9 cellular contexts compared by ENCODE assay signal in the genomic region with DNA sequence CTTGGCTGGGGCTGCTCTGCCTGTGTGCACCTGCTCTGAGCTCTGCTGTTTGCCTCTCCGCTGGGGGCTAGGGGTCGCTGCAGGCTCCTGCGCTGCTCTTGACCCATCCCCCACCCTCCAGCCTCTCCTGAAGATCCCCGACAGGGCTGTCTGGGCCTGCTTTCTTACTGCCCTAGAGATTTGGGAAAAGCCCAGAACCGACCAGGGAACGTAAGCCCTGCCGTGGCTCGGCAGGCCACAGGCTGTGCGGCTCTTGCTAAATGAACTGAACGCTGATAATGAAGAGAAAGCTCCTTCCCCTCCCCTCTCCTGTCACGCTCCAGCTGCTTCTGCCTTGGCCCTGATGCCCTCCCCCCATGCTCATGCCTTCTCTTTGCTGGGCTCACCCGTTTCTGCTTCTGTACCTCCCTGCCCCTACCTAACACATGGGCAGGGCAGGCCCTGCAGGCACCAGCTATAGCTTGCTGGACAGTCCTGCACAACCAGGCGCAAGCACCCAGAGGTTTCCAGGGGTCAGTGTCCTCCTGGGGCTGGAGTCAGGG. TPM values are rescaled to one million over a fixed set of nuclear protein-coding genes. Genes with fewer than 3 reads are reported as not detected.
DNase-seq lines count a peak whose midpoint lies in the region; ATAC-seq and TF ChIP-seq lines count a peak whose summit lies in the region.
"Had no signal": no experiment of that assay in that cellular context is flagged by ENCODE, and none has a peak within 500 bp of the region (broad histone marks: within the 10 kb centered on the region; RNA-seq: fewer than 3 reads in every experiment).

No MANE protein-coding gene starts in this region.

- no peaks in the 10 kb centered on the region for H3K36me3 Mint-ChIP-seq in neural progenitor cell

- H3K4me1 ChIP-seq in neural progenitor cell: peaks cover 10% of the 10 kb centered on the region
- H3K4me1 ChIP-seq: SJSA1 had no signal

- TF ChIP-seq CTCF in neural progenitor cell (IDR thresholded peaks at IDR 0.05): peak; percentile 75

- peaks cover 41% of the 10 kb centered on the region for H3K4me1 Mint-ChIP-seq in neural progenitor cell

- no peak overlapping the region for H3K4me3 ChIP-seq in neural progenitor cell
- H3K4me3 ChIP-seq: SJSA1 had no signal

- peak overlapping the region; percentile 14 for H2AFZ ChIP-seq in neural progenitor cell (replicated peaks)

- TF ChIP-seq POLR2A in erythroblast (IDR thresholded peaks at IDR 0.05; ENCODE audit: low read length): no peak

- H3K27ac Mint-ChIP-seq in neural progenitor cell: peak overlapping the region; percentile 74

- peak; percentile 89 for DNase-seq in ELF-1 (ENCODE audit: low read depth, low spot score)
- DNase-seq in NCI-H345 treated with DMSO at 0.1 percent for 48 hours (lab: John Stamatoyannopoulos, UW; ENCODE audit: unreplicated experiment): peak; percentile 2
- peak; percentile 27 to 40 for DNase-seq in erythroblast (lab: John Stamatoyannopoulos, UW)
- DNase-seq in neural progenitor cell (ENCODE audit: low spot score): peak; percentile 90
- DNase-seq in T-helper 2 cell: no peak
- DNase-seq in NCI-H1105 treated with DMSO at 0.1 percent for 48 hours (lab: John Stamatoyannopoulos, UW): no peak
- no peak for DNase-seq in pons (ENCODE audit: low spot score)

- no peaks in the 10 kb centered on the region for H3K36me3 ChIP-seq in neural progenitor cell
- H3K36me3 ChIP-seq: SJSA1 had no signal

- ATAC-seq in GM18873 (IDR thresholded peaks at IDR 0.05; ENCODE audit: low FRiP score, unreplicated experiment): no peak

- H3K9me3 Mint-ChIP-seq in neural progenitor cell: no peaks in the 10 kb centered on the region

- H3K79me2 ChIP-seq in neural progenitor cell (ENCODE audit: low read depth): no peaks in the 10 kb centered on the region

- peak overlapping the region; percentile 40 for H3K4me2 ChIP-seq in neural progenitor cell

- no peaks in the 10 kb centered on the region for H3F3A ChIP-seq in neural progenitor cell (ENCODE audit: low read depth)

- no peaks in the 10 kb centered on the region for H3K27me3 ChIP-seq in neural progenitor cell

- H3K27me3 Mint-ChIP-seq in neural progenitor cell (ENCODE audit: insufficient read depth, low read depth): peaks cover 8% of the 10 kb centered on the region

- no peak overlapping the region for H3K27ac ChIP-seq in neural progenitor cell
- H3K27ac ChIP-seq: SJSA1 had no signal

- H3K9ac ChIP-seq in neural progenitor cell: no peak overlapping the region

- peak overlapping the region; percentile 64 for H3K4me3 Mint-ChIP-seq in neural progenitor cell

- no peaks in the 10 kb centered on the region for H3K9me3 ChIP-seq in neural progenitor cell (ENCODE audit: low read depth)
- H3K9me3 ChIP-seq: SJSA1 had no signal

- H4K20me1 ChIP-seq in neural progenitor cell (ENCODE audit: low read depth): no peaks in the 10 kb centered on the region

RNA-seq across cellular contexts. Expression of gene PCMTD2, which starts 32.0 kb away (rescaled TPM):
- total RNA-seq in neural progenitor cell (ENCODE audit: low replicate concordance): 101 and 105 TPM in 2 replicates

RNA-seq across cellular contexts. Expression of gene MYT1, which starts 59.3 kb away (rescaled TPM):
- total RNA-seq in neural progenitor cell (ENCODE audit: low replicate concordance): 1.2 and 1.5 TPM in 2 replicates
- total RNA-seq: SJSA1 had no signal

Comparison
In these comparisons a context has a peak if more than half of its experiments do, and no peak if none do; other contexts are left out.
1. DNase-seq: peak in ELF-1 (single experiment), NCI-H345 treated with DMSO at 0.1 percent for 48 hours (single experiment), erythroblast (2 of 2) and neural progenitor cell (single experiment); none in T-helper 2 cell (0 of 5), NCI-H1105 treated with DMSO at 0.1 percent for 48 hours (single experiment) and pons (single experiment).